ENCODE assay signal across 9 cellular contexts in genomic region chr11:10898763-10899541, GRCh38. TPM values are rescaled to one million over a fixed set of nuclear protein-coding genes. Genes with fewer than 3 reads are reported as not detected.
DNase-seq lines count a peak whose midpoint lies in the region; ATAC-seq and TF ChIP-seq lines count a peak whose summit lies in the region.
"Had no signal": no experiment of that assay in that cellular context is flagged by ENCODE, and none has a peak within 500 bp of the region (broad histone marks: within the 10 kb centered on the region; RNA-seq: fewer than 3 reads in every experiment).

No MANE protein-coding gene starts in this region.

- DNase-seq in MG63 (no peak), coronary artery (ENCODE audit: low spot score) (no peak), naive B cell (no peak), NCI-H1930 (lab: John Stamatoyannopoulos, UW) (no peak), endothelial cell (ENCODE audit: low spot score) (no peak)
- DNase-seq: NCI-H774 had no signal

- H3K27ac ChIP-seq in ACC112 (ENCODE audit: low read depth, low read length) (peak overlapping the region; percentile 98), coronary artery (peak overlapping the region; percentile 95 to 97)

- no peak for TF ChIP-seq CTCF in coronary artery (IDR thresholded peaks at IDR 0.05)
- TF ChIP-seq CTCF in endothelial cell (IDR thresholded peaks at IDR 0.05; ENCODE audit: unreplicated experiment) = no peak

- no peak overlapping the region for H2AFZ ChIP-seq in ACC112 (ENCODE audit: low read length, unreplicated experiment)

- H3K9me3 Mint-ChIP-seq in naive B cell = no peaks in the 10 kb centered on the region
- no peaks in the 10 kb centered on the region for H3K9me3 Mint-ChIP-seq in endothelial cell (ENCODE audit: unreplicated experiment)

- H3K27me3 ChIP-seq in ACC112 (ENCODE audit: insufficient read depth, low read length) (no peaks in the 10 kb centered on the region), MG63 (no peaks in the 10 kb centered on the region)

- ATAC-seq in naive B cell (ENCODE audit: low read depth in 2 of 2) = no peak
- no peak for ATAC-seq in HG03354 (IDR thresholded peaks at IDR 0.05; ENCODE audit: poor library complexity, severe bottlenecking, unreplicated experiment)
- no peak for ATAC-seq in GM18907 (IDR thresholded peaks at IDR 0.05; ENCODE audit: unreplicated experiment)

- H3K36me3 ChIP-seq in ACC112 (ENCODE audit: insufficient read depth, low read length) (no peaks in the 10 kb centered on the region), MG63 (peaks cover 2% of the 10 kb centered on the region; the same call in 1 of the 2 replicates)

- peak overlapping the region; percentile 60 for H3K4me3 ChIP-seq in ACC112 (ENCODE audit: low read depth, low read length)
- peak overlapping the region; percentile 39 for H3K4me3 ChIP-seq in MG63
- H3K4me3 ChIP-seq in coronary artery = peak overlapping the region; percentile 46

- H3K27ac Mint-ChIP-seq in naive B cell (peak overlapping the region in 4 of 6 donors; percentile 27 to 88 (median 63)), endothelial cell (ENCODE audit: unreplicated experiment) (no peak overlapping the region)

- H3K9me3 ChIP-seq in MG63 = no peaks in the 10 kb centered on the region

- peaks cover 0 to 10% (median 0%) of the 10 kb centered on the region in 3 donors for H3K27me3 Mint-ChIP-seq in naive B cell
- H3K27me3 Mint-ChIP-seq in endothelial cell (ENCODE audit: unreplicated experiment) = no peaks in the 10 kb centered on the region

- H3K4me1 Mint-ChIP-seq in naive B cell (peaks cover 5 to 13% (median 5%) of the 10 kb centered on the region in 3 donors), endothelial cell (ENCODE audit: unreplicated experiment) (peaks cover 15% of the 10 kb centered on the region)

- no peaks in the 10 kb centered on the region for H3K79me2 ChIP-seq in ACC112 (ENCODE audit: control insufficient read depth, insufficient read depth, low read length, unreplicated experiment)

- H3K4me3 Mint-ChIP-seq in naive B cell (no peak overlapping the region), endothelial cell (ENCODE audit: unreplicated experiment) (no peak overlapping the region)

- H3K36me3 Mint-ChIP-seq in naive B cell = peaks cover 0 to 7% of the 10 kb centered on the region in 2 donors
- H3K36me3 Mint-ChIP-seq in endothelial cell (ENCODE audit: low read depth, unreplicated experiment) = no peaks in the 10 kb centered on the region

- peaks cover 45% of the 10 kb centered on the region for H3K4me1 ChIP-seq in ACC112 (ENCODE audit: control insufficient read depth, insufficient read depth, low read length, unreplicated experiment)

RNA-seq across cellular contexts. Expression of gene ZBED5, which starts 41.1 kb away (rescaled TPM):
- total RNA-seq in MG63 (2014; rRNA removed; shearing (Covaris generic); ENCODE audit: low replicate concordance) = 13.9 and 43.3 TPM in 2 replicates
- 10 to 100 TPM; 17.1 to 46.3 (median 35.0) TPM for polyA plus RNA-seq in naive B cell (ENCODE audit: low read depth in 6 of 6)
- 55.0 TPM for total RNA-seq in endothelial cell (ENCODE audit: unreplicated experiment)
